Comparison of ENCODE assay signal across 18 cellular contexts in the genomic region with DNA sequence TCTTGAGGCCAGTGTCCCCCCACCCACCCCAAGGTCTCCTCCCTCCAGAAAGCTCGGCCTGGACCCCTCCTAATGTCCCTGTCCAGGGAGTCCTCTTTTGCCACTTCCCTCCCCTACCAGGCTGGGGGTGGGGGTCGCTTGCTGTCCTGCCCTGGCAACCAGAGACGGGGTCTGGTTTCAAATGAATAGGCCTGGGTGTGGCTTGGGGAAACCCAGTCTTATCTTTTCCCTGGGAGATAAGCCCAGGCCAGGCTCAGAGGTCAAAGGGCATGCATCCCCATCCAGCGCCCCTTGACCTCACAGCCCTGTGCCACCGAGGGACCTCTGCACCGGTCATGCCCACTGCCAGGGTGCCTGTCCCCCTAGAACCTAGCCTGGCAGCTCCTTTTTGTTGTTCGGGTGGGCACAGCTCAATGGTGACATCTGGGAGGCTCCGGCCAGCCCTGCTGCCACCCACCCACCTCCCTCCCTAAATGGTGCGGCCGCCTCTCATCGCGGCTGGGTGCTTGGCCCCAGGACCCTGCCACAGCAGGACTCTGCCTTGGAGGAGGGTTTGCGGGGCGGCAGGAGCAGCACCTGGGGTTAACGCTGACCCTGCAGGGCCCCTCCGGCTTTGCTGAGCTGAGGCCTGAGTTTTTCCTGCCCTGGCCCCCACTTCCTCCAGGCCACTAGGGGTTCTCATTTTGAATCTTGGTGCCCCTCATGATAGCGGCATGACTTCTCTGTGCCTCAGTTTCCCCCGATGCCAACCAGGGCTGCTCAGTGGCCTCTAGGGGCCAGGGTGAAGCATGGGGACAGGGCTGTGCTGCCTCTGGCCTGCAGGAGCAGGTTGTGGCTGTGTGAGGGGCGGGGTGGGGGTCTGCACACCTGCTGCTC. TPM values are rescaled to one million over a fixed set of nuclear protein-coding genes. Genes with fewer than 3 reads are reported as not detected.
"Had no signal": no experiment of that assay in that cellular context is flagged by ENCODE, and none has a peak within 500 bp of the region (broad histone marks: within the 10 kb centered on the region; RNA-seq: fewer than 3 reads in every experiment).

No MANE protein-coding gene starts in this region.

- H3K9me3 ChIP-seq: ascending aorta, colonic mucosa, gastroesophageal sphincter, mucosa of descending colon, ovary, upper lobe of left lung had no signal

- H3K4me3 ChIP-seq: ascending aorta, colonic mucosa, gastroesophageal sphincter, mucosa of descending colon, ovary, upper lobe of left lung had no signal

- DNase-seq: activated CD4-positive, alpha-beta memory T cell treated with anti-CD3 and anti-CD28 coated beads, Interleukin-2, amount 10 ng/mL, durations not matched to agents 7 days and 5 days; activated CD4-positive, alpha-beta T cell treated with anti-CD3 and anti-CD28 coated beads for 36 hours; activated naive CD4-positive, alpha-beta T cell; activated T-cell treated with anti-CD3 and anti-CD28 coated beads, Interleukin-2, amount 50 U/mL, for 72 hours; colonic mucosa; effector memory CD4-positive, alpha-beta T cell; hippocampal formation; left cardiac atrium; mammary epithelial cell; mucosa of descending colon; natural killer cell; stimulated activated CD4-positive, alpha-beta T cell treated with anti-CD3 and anti-CD28 coated beads, Interleukin-4, amount 100 ng/mL, for 1 hour; stimulated activated CD8-positive, alpha-beta memory T cell treated with anti-CD3 and anti-CD28 coated beads, Interleukin-4, amount 100 ng/mL, for 48 hours; stimulated activated naive CD8-positive, alpha-beta T cell treated with anti-CD3 and anti-CD28 coated beads, Interleukin-15, Interleukin-2, amounts not matched to agents 100 U/mL and 50 U/mL, for 24 hours had no signal

- H3K27me3 ChIP-seq: ovary had no signal

- H3K36me3 ChIP-seq: colonic mucosa, ovary had no signal

- H3K36me3 Mint-ChIP-seq: natural killer cell had no signal

- H3K27ac ChIP-seq: ascending aorta, colonic mucosa, gastroesophageal sphincter, ovary, upper lobe of left lung had no signal

- H3K9me3 Mint-ChIP-seq: activated CD4-positive, alpha-beta memory T cell treated with anti-CD3 and anti-CD28 coated beads, Interleukin-2, amount 10 ng/mL, durations not matched to agents 7 days and 5 days; activated T-cell treated with anti-CD3 and anti-CD28 coated beads, Interleukin-2, amount 50 U/mL, for 72 hours; natural killer cell had no signal

- H3K27ac Mint-ChIP-seq: activated CD4-positive, alpha-beta memory T cell treated with anti-CD3 and anti-CD28 coated beads, Interleukin-2, amount 10 ng/mL, durations not matched to agents 7 days and 5 days; activated CD4-positive, alpha-beta T cell treated with anti-CD3 and anti-CD28 coated beads for 36 hours; activated T-cell treated with anti-CD3 and anti-CD28 coated beads, Interleukin-2, amount 50 U/mL, for 72 hours had no signal

- ATAC-seq: activated CD4-positive, alpha-beta T cell treated with anti-CD3 and anti-CD28 coated beads for 36 hours; activated T-cell treated with anti-CD3 and anti-CD28 coated beads, Interleukin-2, amount 50 U/mL, for 72 hours; gastroesophageal sphincter; mucosa of descending colon; natural killer cell; stimulated activated naive CD8-positive, alpha-beta T cell treated with anti-CD3 and anti-CD28 coated beads, Interleukin-15, Interleukin-2, amounts not matched to agents 100 U/mL and 50 U/mL, for 24 hours had no signal

- H3K4me3 Mint-ChIP-seq: activated CD4-positive, alpha-beta memory T cell treated with anti-CD3 and anti-CD28 coated beads, Interleukin-2, amount 10 ng/mL, durations not matched to agents 7 days and 5 days; activated CD4-positive, alpha-beta T cell treated with anti-CD3 and anti-CD28 coated beads for 36 hours; activated T-cell treated with anti-CD3 and anti-CD28 coated beads, Interleukin-2, amount 50 U/mL, for 72 hours had no signal

RNA-seq across cellular contexts. Expression of a gene that starts 2.8 kb away (rescaled TPM):
- total RNA-seq: activated CD4-positive, alpha-beta memory T cell treated with anti-CD3 and anti-CD28 coated beads, Interleukin-2, amount 10 ng/mL, durations not matched to agents 7 days and 5 days; activated T-cell treated with anti-CD3 and anti-CD28 coated beads, Interleukin-2, amount 50 U/mL, for 72 hours; ascending aorta; natural killer cell had no signal

RNA-seq across cellular contexts. Expression of a gene that starts 42.2 kb away (rescaled TPM):
- total RNA-seq: activated CD4-positive, alpha-beta memory T cell treated with anti-CD3 and anti-CD28 coated beads, Interleukin-2, amount 10 ng/mL, durations not matched to agents 7 days and 5 days had no signal
